Comparison of ENCODE assay signal across 3 cellular contexts in the genomic region with DNA sequence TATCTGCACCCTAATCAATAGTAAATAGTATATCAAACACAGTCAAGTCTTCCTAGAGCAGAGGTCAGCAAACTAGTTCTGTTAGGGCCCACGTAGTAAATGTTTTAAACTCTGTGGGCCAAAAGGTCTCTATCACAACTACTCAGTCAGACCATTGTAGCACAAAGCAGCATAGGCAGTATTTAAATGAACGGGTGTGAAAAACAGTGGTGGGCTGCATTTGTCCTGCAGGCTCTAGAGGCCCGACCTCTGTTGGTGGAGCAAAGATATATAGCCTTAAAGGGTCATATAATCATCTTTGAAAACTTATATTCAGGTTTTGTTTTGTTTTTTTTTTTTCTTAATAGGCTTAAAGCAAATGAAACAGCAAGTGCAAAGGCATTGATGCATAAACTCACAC.
TF ChIP-seq lines count a peak whose summit lies in the region.

No MANE protein-coding gene starts in this region.

TF ChIP-seq in GM23338, 12 proteins besides CTCF, POLR2A, EP300 and RAD21 (continued from another document):
- TF ChIP-seq, protein P1, sequence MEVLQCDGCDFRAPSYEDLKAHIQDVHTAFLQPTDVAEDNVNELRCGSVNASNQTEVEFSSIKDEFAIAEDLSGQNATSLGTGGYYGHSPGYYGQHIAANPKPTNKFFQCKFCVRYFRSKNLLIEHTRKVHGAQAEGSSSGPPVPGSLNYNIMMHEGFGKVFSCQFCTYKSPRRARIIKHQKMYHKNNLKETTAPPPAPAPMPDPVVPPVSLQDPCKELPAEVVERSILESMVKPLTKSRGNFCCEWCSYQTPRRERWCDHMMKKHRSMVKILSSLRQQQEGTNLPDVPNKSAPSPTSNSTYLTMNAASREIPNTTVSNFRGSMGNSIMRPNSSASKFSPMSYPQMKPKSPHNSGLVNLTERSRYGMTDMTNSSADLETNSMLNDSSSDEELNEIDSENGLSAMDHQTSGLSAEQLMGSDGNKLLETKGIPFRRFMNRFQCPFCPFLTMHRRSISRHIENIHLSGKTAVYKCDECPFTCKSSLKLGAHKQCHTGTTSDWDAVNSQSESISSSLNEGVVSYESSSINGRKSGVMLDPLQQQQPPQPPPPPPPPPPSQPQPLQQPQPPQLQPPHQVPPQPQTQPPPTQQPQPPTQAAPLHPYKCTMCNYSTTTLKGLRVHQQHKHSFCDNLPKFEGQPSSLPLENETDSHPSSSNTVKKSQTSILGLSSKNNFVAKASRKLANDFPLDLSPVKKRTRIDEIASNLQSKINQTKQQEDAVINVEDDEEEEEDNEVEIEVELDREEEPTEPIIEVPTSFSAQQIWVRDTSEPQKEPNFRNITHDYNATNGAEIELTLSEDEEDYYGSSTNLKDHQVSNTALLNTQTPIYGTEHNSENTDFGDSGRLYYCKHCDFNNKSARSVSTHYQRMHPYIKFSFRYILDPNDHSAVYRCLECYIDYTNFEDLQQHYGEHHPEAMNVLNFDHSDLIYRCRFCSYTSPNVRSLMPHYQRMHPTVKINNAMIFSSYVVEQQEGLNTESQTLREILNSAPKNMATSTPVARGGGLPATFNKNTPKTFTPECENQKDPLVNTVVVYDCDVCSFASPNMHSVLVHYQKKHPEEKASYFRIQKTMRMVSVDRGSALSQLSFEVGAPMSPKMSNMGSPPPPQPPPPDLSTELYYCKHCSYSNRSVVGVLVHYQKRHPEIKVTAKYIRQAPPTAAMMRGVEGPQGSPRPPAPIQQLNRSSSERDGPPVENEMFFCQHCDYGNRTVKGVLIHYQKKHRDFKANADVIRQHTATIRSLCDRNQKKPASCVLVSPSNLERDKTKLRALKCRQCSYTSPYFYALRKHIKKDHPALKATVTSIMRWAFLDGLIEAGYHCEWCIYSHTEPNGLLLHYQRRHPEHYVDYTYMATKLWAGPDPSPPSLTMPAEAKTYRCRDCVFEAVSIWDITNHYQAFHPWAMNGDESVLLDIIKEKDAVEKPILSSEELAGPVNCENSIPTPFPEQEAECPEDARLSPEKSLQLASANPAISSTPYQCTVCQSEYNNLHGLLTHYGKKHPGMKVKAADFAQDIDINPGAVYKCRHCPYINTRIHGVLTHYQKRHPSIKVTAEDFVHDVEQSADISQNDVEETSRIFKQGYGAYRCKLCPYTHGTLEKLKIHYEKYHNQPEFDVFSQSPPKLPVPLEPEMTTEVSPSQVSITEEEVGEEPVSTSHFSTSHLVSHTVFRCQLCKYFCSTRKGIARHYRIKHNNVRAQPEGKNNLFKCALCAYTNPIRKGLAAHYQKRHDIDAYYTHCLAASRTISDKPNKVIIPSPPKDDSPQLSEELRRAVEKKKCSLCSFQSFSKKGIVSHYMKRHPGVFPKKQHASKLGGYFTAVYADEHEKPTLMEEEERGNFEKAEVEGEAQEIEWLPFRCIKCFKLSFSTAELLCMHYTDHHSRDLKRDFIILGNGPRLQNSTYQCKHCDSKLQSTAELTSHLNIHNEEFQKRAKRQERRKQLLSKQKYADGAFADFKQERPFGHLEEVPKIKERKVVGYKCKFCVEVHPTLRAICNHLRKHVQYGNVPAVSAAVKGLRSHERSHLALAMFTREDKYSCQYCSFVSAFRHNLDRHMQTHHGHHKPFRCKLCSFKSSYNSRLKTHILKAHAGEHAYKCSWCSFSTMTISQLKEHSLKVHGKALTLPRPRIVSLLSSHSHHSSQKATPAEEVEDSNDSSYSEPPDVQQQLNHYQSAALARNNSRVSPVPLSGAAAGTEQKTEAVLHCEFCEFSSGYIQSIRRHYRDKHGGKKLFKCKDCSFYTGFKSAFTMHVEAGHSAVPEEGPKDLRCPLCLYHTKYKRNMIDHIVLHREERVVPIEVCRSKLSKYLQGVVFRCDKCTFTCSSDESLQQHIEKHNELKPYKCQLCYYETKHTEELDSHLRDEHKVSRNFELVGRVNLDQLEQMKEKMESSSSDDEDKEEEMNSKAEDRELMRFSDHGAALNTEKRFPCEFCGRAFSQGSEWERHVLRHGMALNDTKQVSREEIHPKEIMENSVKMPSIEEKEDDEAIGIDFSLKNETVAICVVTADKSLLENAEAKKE (CRISPR knock-in tag; IDR thresholded peaks at IDR 0.05), result no peak

TF ChIP-seq in WTC11, 78 proteins besides CTCF, POLR2A, EP300 and RAD21 (continued from another document):
- TF ChIP-seq, protein P2, sequence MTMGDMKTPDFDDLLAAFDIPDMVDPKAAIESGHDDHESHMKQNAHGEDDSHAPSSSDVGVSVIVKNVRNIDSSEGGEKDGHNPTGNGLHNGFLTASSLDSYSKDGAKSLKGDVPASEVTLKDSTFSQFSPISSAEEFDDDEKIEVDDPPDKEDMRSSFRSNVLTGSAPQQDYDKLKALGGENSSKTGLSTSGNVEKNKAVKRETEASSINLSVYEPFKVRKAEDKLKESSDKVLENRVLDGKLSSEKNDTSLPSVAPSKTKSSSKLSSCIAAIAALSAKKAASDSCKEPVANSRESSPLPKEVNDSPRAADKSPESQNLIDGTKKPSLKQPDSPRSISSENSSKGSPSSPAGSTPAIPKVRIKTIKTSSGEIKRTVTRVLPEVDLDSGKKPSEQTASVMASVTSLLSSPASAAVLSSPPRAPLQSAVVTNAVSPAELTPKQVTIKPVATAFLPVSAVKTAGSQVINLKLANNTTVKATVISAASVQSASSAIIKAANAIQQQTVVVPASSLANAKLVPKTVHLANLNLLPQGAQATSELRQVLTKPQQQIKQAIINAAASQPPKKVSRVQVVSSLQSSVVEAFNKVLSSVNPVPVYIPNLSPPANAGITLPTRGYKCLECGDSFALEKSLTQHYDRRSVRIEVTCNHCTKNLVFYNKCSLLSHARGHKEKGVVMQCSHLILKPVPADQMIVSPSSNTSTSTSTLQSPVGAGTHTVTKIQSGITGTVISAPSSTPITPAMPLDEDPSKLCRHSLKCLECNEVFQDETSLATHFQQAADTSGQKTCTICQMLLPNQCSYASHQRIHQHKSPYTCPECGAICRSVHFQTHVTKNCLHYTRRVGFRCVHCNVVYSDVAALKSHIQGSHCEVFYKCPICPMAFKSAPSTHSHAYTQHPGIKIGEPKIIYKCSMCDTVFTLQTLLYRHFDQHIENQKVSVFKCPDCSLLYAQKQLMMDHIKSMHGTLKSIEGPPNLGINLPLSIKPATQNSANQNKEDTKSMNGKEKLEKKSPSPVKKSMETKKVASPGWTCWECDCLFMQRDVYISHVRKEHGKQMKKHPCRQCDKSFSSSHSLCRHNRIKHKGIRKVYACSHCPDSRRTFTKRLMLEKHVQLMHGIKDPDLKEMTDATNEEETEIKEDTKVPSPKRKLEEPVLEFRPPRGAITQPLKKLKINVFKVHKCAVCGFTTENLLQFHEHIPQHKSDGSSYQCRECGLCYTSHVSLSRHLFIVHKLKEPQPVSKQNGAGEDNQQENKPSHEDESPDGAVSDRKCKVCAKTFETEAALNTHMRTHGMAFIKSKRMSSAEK (CRISPR knock-in tag; IDR thresholded peaks at IDR 0.05; ENCODE audit: borderline replicate concordance), result no peak
- TF ChIP-seq, protein P3, sequence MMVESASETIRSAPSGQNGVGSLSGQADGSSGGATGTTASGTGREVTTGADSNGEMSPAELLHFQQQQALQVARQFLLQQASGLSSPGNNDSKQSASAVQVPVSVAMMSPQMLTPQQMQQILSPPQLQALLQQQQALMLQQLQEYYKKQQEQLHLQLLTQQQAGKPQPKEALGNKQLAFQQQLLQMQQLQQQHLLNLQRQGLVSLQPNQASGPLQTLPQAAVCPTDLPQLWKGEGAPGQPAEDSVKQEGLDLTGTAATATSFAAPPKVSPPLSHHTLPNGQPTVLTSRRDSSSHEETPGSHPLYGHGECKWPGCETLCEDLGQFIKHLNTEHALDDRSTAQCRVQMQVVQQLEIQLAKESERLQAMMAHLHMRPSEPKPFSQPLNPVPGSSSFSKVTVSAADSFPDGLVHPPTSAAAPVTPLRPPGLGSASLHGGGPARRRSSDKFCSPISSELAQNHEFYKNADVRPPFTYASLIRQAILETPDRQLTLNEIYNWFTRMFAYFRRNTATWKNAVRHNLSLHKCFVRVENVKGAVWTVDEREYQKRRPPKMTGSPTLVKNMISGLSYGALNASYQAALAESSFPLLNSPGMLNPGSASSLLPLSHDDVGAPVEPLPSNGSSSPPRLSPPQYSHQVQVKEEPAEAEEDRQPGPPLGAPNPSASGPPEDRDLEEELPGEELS (CRISPR knock-in tag; IDR thresholded peaks at IDR 0.05), result no peak
- TF ChIP-seq ESRRA (CRISPR knock-in tag; IDR thresholded peaks at IDR 0.05; ENCODE audit: borderline replicate concordance), result no peak
- TF ChIP-seq, protein P4, sequence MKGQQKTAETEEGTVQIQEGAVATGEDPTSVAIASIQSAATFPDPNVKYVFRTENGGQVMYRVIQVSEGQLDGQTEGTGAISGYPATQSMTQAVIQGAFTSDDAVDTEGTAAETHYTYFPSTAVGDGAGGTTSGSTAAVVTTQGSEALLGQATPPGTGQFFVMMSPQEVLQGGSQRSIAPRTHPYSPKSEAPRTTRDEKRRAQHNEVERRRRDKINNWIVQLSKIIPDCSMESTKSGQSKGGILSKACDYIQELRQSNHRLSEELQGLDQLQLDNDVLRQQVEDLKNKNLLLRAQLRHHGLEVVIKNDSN (CRISPR knock-in tag; IDR thresholded peaks at IDR 0.05), result no peak
- TF ChIP-seq SP1 (CRISPR knock-in tag; conservative IDR thresholded peaks at IDR 0.05), result no peak
- TF ChIP-seq HMGA2 (CRISPR knock-in tag; IDR thresholded peaks at IDR 0.05), result no peak
- TF ChIP-seq NFATC4 (CRISPR knock-in tag; IDR thresholded peaks at IDR 0.05), result no peak
- no peak for TF ChIP-seq ZNF416 (CRISPR knock-in tag; IDR thresholded peaks at IDR 0.05)
- no peak for TF ChIP-seq JAZF1 (CRISPR knock-in tag; IDR thresholded peaks at IDR 0.05)
- no peak for TF ChIP-seq CREM (CRISPR knock-in tag; IDR thresholded peaks at IDR 0.05)
- TF ChIP-seq JUN (CRISPR knock-in tag; IDR thresholded peaks at IDR 0.05), result no peak
- no peak for TF ChIP-seq FOXK1 (CRISPR knock-in tag; IDR thresholded peaks at IDR 0.05)
- no peak for TF ChIP-seq NR2C2 (CRISPR knock-in tag; IDR thresholded peaks at IDR 0.05)
TF ChIP-seq in WTC11: peak in this region for 0.

TF ChIP-seq in SK-N-SH, 30 proteins besides CTCF, POLR2A, EP300 and RAD21 (continued from another document):
- TF ChIP-seq, protein P5, sequence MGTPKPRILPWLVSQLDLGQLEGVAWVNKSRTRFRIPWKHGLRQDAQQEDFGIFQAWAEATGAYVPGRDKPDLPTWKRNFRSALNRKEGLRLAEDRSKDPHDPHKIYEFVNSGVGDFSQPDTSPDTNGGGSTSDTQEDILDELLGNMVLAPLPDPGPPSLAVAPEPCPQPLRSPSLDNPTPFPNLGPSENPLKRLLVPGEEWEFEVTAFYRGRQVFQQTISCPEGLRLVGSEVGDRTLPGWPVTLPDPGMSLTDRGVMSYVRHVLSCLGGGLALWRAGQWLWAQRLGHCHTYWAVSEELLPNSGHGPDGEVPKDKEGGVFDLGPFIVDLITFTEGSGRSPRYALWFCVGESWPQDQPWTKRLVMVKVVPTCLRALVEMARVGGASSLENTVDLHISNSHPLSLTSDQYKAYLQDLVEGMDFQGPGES (IDR thresholded peaks at IDR 0.05; ENCODE audit: low read depth, low read length), result no peak
- no peak for TF ChIP-seq RFX5 (IDR thresholded peaks at IDR 0.05; ENCODE audit: low read length)
